In genomic region chr3:81920805-81921204, GRCh38 we compare ENCODE assay signal across 20 cellular contexts.
DNase-seq lines count a peak whose midpoint lies in the region; TF ChIP-seq lines count a peak whose summit lies in the region.
"Had no signal": no experiment of that assay in that cellular context is flagged by ENCODE, and none has a peak within 500 bp of the region (broad histone marks: within the 10 kb centered on the region; RNA-seq: fewer than 3 reads in every experiment).

No MANE protein-coding gene starts in this region.

- no peaks in the 10 kb centered on the region for H3K9me3 ChIP-seq in SU-DHL-6 (ENCODE audit: insufficient read depth, low read length)
- H3K9me3 ChIP-seq: adrenal gland, mucosa of descending colon, suprapubic skin had no signal

- no peaks in the 10 kb centered on the region for H3K27me3 ChIP-seq in SU-DHL-6 (ENCODE audit: low read length)
- H3K27me3 ChIP-seq: adrenal gland, cardiac muscle cell, suprapubic skin had no signal

- no peak overlapping the region for H3K9ac ChIP-seq in SU-DHL-6 (ENCODE audit: low read length)

- TF ChIP-seq CTCF in SU-DHL-6 (IDR thresholded peaks at IDR 0.05; ENCODE audit: insufficient read depth, low read length, poor library complexity, severe bottlenecking) = no peak

- H3K27ac ChIP-seq in SU-DHL-6 (ENCODE audit: low read depth, low read length) = no peak overlapping the region
- H3K27ac ChIP-seq: adrenal gland, cardiac muscle cell, suprapubic skin had no signal

- H3K79me2 ChIP-seq in SU-DHL-6 (ENCODE audit: insufficient read depth, low read length) = no peaks in the 10 kb centered on the region

- H4K20me1 ChIP-seq in SU-DHL-6 (ENCODE audit: low read depth, low read length) = no peaks in the 10 kb centered on the region

- H3K36me3 ChIP-seq in SU-DHL-6 (ENCODE audit: low read length) = no peaks in the 10 kb centered on the region
- H3K36me3 ChIP-seq: adrenal gland, cardiac muscle cell, suprapubic skin had no signal

- peak overlapping the region; percentile 51 for H2AFZ ChIP-seq in SU-DHL-6 (ENCODE audit: low read depth, low read length, severe bottlenecking)

- no peaks in the 10 kb centered on the region for H3K9me2 ChIP-seq in SU-DHL-6 (replicated peaks; ENCODE audit: insufficient read depth, low read length)

- DNase-seq in DMS 273 treated with DMSO at 0.1 percent for 48 hours (lab: John Stamatoyannopoulos, UW) = peak; percentile 30
- peak; percentile 44 for DNase-seq in NCI-H1694 (lab: John Stamatoyannopoulos, UW)
- peak; percentile 2 for DNase-seq in myocyte (ENCODE audit: low read depth)
- no peak for DNase-seq in GM03348 (ENCODE audit: low spot score)
- DNase-seq in UCSD-AML1 (lab: John Stamatoyannopoulos, UW; ENCODE audit: unreplicated experiment) = no peak
- DNase-seq in inferior parietal cortex (ENCODE audit: extremely low spot score) = no peak
- DNase-seq: activated gamma-delta T cell treated with Interleukin-2 at 50 U/mL for 16 hours; activated T-cell treated with anti-CD3 and anti-CD28 coated beads for 4 hours; adrenal gland; CD4-positive, alpha-beta memory T cell; erythroblast; glutamatergic neuron; KBM-7; left ventricle myocardium superior; mucosa of descending colon; stimulated activated CD8-positive, alpha-beta memory T cell treated with anti-CD3 and anti-CD28 coated beads, Interleukin-4, amount 100 ng/mL, for 48 hours; T-helper 1 cell had no signal

- no peak overlapping the region for H3K4me2 ChIP-seq in SU-DHL-6 (ENCODE audit: low read depth, low read length, poor library complexity, severe bottlenecking)

- no peaks in the 10 kb centered on the region for H3F3A ChIP-seq in SU-DHL-6 (ENCODE audit: insufficient read depth)

- no peak overlapping the region for H3K4me3 ChIP-seq in SU-DHL-6 (ENCODE audit: insufficient read depth, low read length, poor library complexity, severe bottlenecking)
- H3K4me3 ChIP-seq: adrenal gland, cardiac muscle cell, mucosa of descending colon, suprapubic skin had no signal

Comparison
In these comparisons a context has a peak if more than half of its experiments do, and no peak if none do; other contexts are left out.
1. DNase-seq: peak in DMS 273 treated with DMSO at 0.1 percent for 48 hours (single experiment), NCI-H1694 (single experiment) and myocyte (single experiment); none in GM03348 (single experiment), UCSD-AML1 (single experiment) and inferior parietal cortex (single experiment).